In genomic region chr6:122075084-122075760, GRCh38 we compare ENCODE assay signal across 25 cellular contexts.
"Had no signal": no experiment of that assay in that cellular context is flagged by ENCODE, and none has a peak within 500 bp of the region (broad histone marks: within the 10 kb centered on the region; RNA-seq: fewer than 3 reads in every experiment).

No MANE protein-coding gene starts in this region.

- H3K9ac ChIP-seq: SK-N-SH had no signal

- H3K27me3 Mint-ChIP-seq: activated CD8-positive, alpha-beta memory T cell treated with anti-CD3 and anti-CD28 coated beads, Interleukin-2, amount 10 ng/mL, durations not matched to agents 7 days and 5 days; activated T-cell treated with anti-CD3 and anti-CD28 coated beads, Interleukin-2, amount 50 U/mL, for 24 hours had no signal

- H3K9me3 ChIP-seq: SJCRH30, SK-N-SH had no signal

- H3K27ac Mint-ChIP-seq: activated CD8-positive, alpha-beta memory T cell treated with anti-CD3 and anti-CD28 coated beads, Interleukin-2, amount 10 ng/mL, durations not matched to agents 7 days and 5 days; activated naive CD4-positive, alpha-beta T cell treated with anti-CD3 and anti-CD28 coated beads, Interleukin-2, amount 50 U/mL, for 24 hours; activated T-cell treated with anti-CD3 and anti-CD28 coated beads, Interleukin-2, amount 50 U/mL, for 24 hours; activated T-helper 1 cell treated with anti-CD3 and anti-CD28 coated beads, Interleukin-12 subunit alpha, Interleukin-12 subunit beta, Interleukin-2, Interleukin-4 antibody, amounts not matched to agents 30 ng/mL and 10 ng/mL and 1 ng/mL, durations not matched to agents 14 hours and 24 hours and 36 hours; T-helper 1 cell treated with Interleukin-12 subunit alpha and Interleukin-12 subunit beta and Interleukin-4 antibody, amounts not matched to agents 30 μg/mL and 1 μg/mL, for 36 hours had no signal

- H3K36me3 Mint-ChIP-seq: activated CD8-positive, alpha-beta memory T cell treated with anti-CD3 and anti-CD28 coated beads, Interleukin-2, amount 10 ng/mL, durations not matched to agents 7 days and 5 days; activated naive CD4-positive, alpha-beta T cell treated with anti-CD3 and anti-CD28 coated beads, Interleukin-2, amount 50 U/mL, for 24 hours had no signal

- H3K4me1 ChIP-seq: SJCRH30 had no signal

- H3K9me3 Mint-ChIP-seq: activated naive CD4-positive, alpha-beta T cell treated with anti-CD3 and anti-CD28 coated beads, Interleukin-2, amount 50 U/mL, for 24 hours; activated T-cell treated with anti-CD3 and anti-CD28 coated beads, Interleukin-2, amount 50 U/mL, for 24 hours; activated T-helper 1 cell treated with anti-CD3 and anti-CD28 coated beads, Interleukin-12 subunit alpha, Interleukin-12 subunit beta, Interleukin-2, Interleukin-4 antibody, amounts not matched to agents 30 ng/mL and 10 ng/mL and 1 ng/mL, durations not matched to agents 14 hours and 24 hours and 36 hours; T-helper 1 cell treated with Interleukin-12 subunit alpha and Interleukin-12 subunit beta and Interleukin-4 antibody, amounts not matched to agents 30 μg/mL and 1 μg/mL, for 36 hours had no signal

- DNase-seq: activated CD4-positive, alpha-beta T cell treated with anti-CD3 and anti-CD28 coated beads for 48 hours; activated CD4-positive, alpha-beta T cell treated with anti-CD3 and anti-CD28 coated beads, Interleukin-2, amount 50 U/mL, for 48 hours; activated CD4-positive, CD25-positive, alpha-beta regulatory T cell treated with anti-CD3 and anti-CD28 coated beads, Interleukin-2, amount 50 U/mL, for 72 hours; activated CD8-positive, alpha-beta memory T cell treated with anti-CD3 and anti-CD28 coated beads, Interleukin-2, amount 10 ng/mL, durations not matched to agents 7 days and 5 days; activated effector memory CD4-positive, alpha-beta T cell treated with Interleukin-2 at 50 U/mL for 16 hours; activated naive CD4-positive, alpha-beta T cell; activated T-cell treated with anti-CD3 and anti-CD28 coated beads, Interleukin-2, amount 50 U/mL, for 24 hours; aorta; central memory CD4-positive, alpha-beta T cell; Karpas-422; MM.1S; NCI-H146; NCI-H1930; NCI-H2171 treated with DMSO at 0.1 percent for 48 hours; NCI-H226; NCI-H526; NCI-H82; Right ventricle myocardium superior; RPMI8226; SJCRH30; SK-N-SH; SW 1271 had no signal

- H3K4me3 Mint-ChIP-seq: activated CD8-positive, alpha-beta memory T cell treated with anti-CD3 and anti-CD28 coated beads, Interleukin-2, amount 10 ng/mL, durations not matched to agents 7 days and 5 days; activated naive CD4-positive, alpha-beta T cell treated with anti-CD3 and anti-CD28 coated beads, Interleukin-2, amount 50 U/mL, for 24 hours; activated T-cell treated with anti-CD3 and anti-CD28 coated beads, Interleukin-2, amount 50 U/mL, for 24 hours; activated T-helper 1 cell treated with anti-CD3 and anti-CD28 coated beads, Interleukin-12 subunit alpha, Interleukin-12 subunit beta, Interleukin-2, Interleukin-4 antibody, amounts not matched to agents 30 ng/mL and 10 ng/mL and 1 ng/mL, durations not matched to agents 14 hours and 24 hours and 36 hours; T-helper 1 cell treated with Interleukin-12 subunit alpha and Interleukin-12 subunit beta and Interleukin-4 antibody, amounts not matched to agents 30 μg/mL and 1 μg/mL, for 36 hours had no signal

- H3K4me1 Mint-ChIP-seq: activated CD8-positive, alpha-beta memory T cell treated with anti-CD3 and anti-CD28 coated beads, Interleukin-2, amount 10 ng/mL, durations not matched to agents 7 days and 5 days; activated naive CD4-positive, alpha-beta T cell treated with anti-CD3 and anti-CD28 coated beads, Interleukin-2, amount 50 U/mL, for 24 hours had no signal

- H3K27me3 ChIP-seq: SJCRH30 had no signal

- H3K4me2 ChIP-seq: SK-N-SH had no signal

- H3K27ac ChIP-seq: SJCRH30 had no signal
